1 cellular context compared by ENCODE assay signal in genomic region chrX:21658152-21658737, GRCh38.
TF ChIP-seq lines count a peak whose summit lies in the region.

Gene KLHL34 (minus strand): TSS chrX:21658330. CDS start chrX:21657788, 542 bp downstream.

TF ChIP-seq in GM23338, 12 proteins besides CTCF, POLR2A, EP300 and RAD21 (continued from another document):
- TF ChIP-seq ZNF462 (CRISPR knock-in tag; IDR thresholded peaks at IDR 0.05) (no peak), ZNF331 (CRISPR knock-in tag; IDR thresholded peaks at IDR 0.05; ENCODE audit: low read depth) (no peak), POLR2AphosphoS5 (IDR thresholded peaks at IDR 0.05; ENCODE audit: low read depth) (no peak), EZH2 (IDR thresholded peaks at IDR 0.05; ENCODE audit: low read depth, unreplicated experiment) (no peak), CREB1 (CRISPR knock-in tag; IDR thresholded peaks at IDR 0.05; ENCODE audit: low read depth) (no peak), ZNF114 (CRISPR knock-in tag; IDR thresholded peaks at IDR 0.05) (no peak)
